Comparison of ENCODE assay signal across 8 cellular contexts in genomic region chr15:85168642-85169173, GRCh38.
DNase-seq lines count a peak whose midpoint lies in the region; ATAC-seq and TF ChIP-seq lines count a peak whose summit lies in the region.

No MANE protein-coding gene starts in this region.

- H3K4me1 Mint-ChIP-seq in T-helper 17 cell = no peaks in the 10 kb centered on the region

- H3K4me3 ChIP-seq in mesendoderm (ENCODE audit: low read length) (no peak overlapping the region), thyroid gland (replicated peaks in 1 of 3) (peak overlapping the region in 1 of 3 donors; percentile 18)

- H3K36me3 ChIP-seq in mesendoderm (ENCODE audit: control insufficient read depth, insufficient read depth, low read length) (no peaks in the 10 kb centered on the region), thyroid gland (no peaks in the 10 kb centered on the region)

- no peaks in the 10 kb centered on the region for H3K79me1 ChIP-seq in mesendoderm (ENCODE audit: low read length)

- H3K27me3 Mint-ChIP-seq in T-helper 17 cell = peaks cover 37% of the 10 kb centered on the region

- H3K4me3 Mint-ChIP-seq in T-helper 17 cell = peak overlapping the region; percentile 50

- H3K4me1 ChIP-seq in mesendoderm (ENCODE audit: control insufficient read depth, low read depth, low read length) (no peaks in the 10 kb centered on the region), thyroid gland (no peaks in the 10 kb centered on the region)

- peak in 1 of 2 donors; percentile 23 for TF ChIP-seq POLR2A in thyroid gland (IDR thresholded peaks at IDR 0.05)

- intact Hi-C loops in thyroid gland (cut with DNase I) = no loop called here

- no peaks in the 10 kb centered on the region for H3K36me3 Mint-ChIP-seq in T-helper 17 cell (ENCODE audit: low read depth)

- no CpG with 5 or more reads among the region's 20 CpGs for WGBS in mesendoderm (ENCODE audit: extremely low coverage, insufficient coverage, low lambda C conversion rate)
- WGBS in thyroid gland, 2 donors = 7 to 9% methylated on average over 16 to 20 of the region's 20 CpGs

- no peak overlapping the region for H4K8ac ChIP-seq in mesendoderm (ENCODE audit: low read depth, low read length)

- H2BK120ac ChIP-seq in mesendoderm (ENCODE audit: low read depth, low read length) = no peak overlapping the region

- TF ChIP-seq CTCF in thyroid gland (IDR thresholded peaks at IDR 0.05) = peak in 5 of 6 experiments; percentile 39 to 63 (median 60)

- no peak overlapping the region for H2BK15ac ChIP-seq in mesendoderm (replicated peaks; ENCODE audit: low read depth)

- no peak overlapping the region for H3K27ac Mint-ChIP-seq in T-helper 17 cell

- no peak overlapping the region for H3K9ac ChIP-seq in mesendoderm (ENCODE audit: low read length)

- no peak overlapping the region for H4K5ac ChIP-seq in mesendoderm (ENCODE audit: low read length)

- no peak overlapping the region for H3K18ac ChIP-seq in mesendoderm (ENCODE audit: low read length)

- H2AK5ac ChIP-seq in mesendoderm (ENCODE audit: low read length) = no peak overlapping the region

- H3K9me3 ChIP-seq in T-helper 17 cell (ENCODE audit: control insufficient read depth, low read length, poor library complexity, severe bottlenecking) = peaks cover 2% of the 10 kb centered on the region
- H3K9me3 ChIP-seq in thyroid gland = no peaks in the 10 kb centered on the region

- H3K27me3 ChIP-seq in mesendoderm (ENCODE audit: insufficient read depth, low read length, poor library complexity) (no peaks in the 10 kb centered on the region), thyroid gland (no peaks in the 10 kb centered on the region)

- no peak overlapping the region for H2BK5ac ChIP-seq in mesendoderm (ENCODE audit: low read length)

- H3K4ac ChIP-seq in mesendoderm (ENCODE audit: low read depth, low read length) = no peak overlapping the region

- peak overlapping the region; percentile 49 for H3K4me2 ChIP-seq in mesendoderm (ENCODE audit: low read length)

- no peaks in the 10 kb centered on the region for H3K79me2 ChIP-seq in mesendoderm (ENCODE audit: control insufficient read depth, insufficient read depth, low read length)

- H3K56ac ChIP-seq in mesendoderm (ENCODE audit: low read length) = no peak overlapping the region

- DNase-seq in D341Med (ENCODE audit: low spot score) = peak; percentile 62
- DNase-seq in HuH-7 (ENCODE audit: low spot score) = peak; percentile 49
- DNase-seq in T-helper 17 cell = peak; percentile 15 to 39 (median 17)
- peak; percentile 22 for DNase-seq in cerebellar cortex (ENCODE audit: low spot score)
- peak; percentile 85 for DNase-seq in mesendoderm
- DNase-seq in thyroid gland = peak; percentile 85 to 89
- DNase-seq in OCI-M1 (lab: John Stamatoyannopoulos, UW) = no peak
- DNase-seq in mesenteric fat pad (ENCODE audit: low spot score) = no peak

- peak; percentile 89 for ATAC-seq in T-helper 17 cell

- no peak overlapping the region for H3K23ac ChIP-seq in mesendoderm (ENCODE audit: low read length)

- H3K27ac ChIP-seq in mesendoderm (ENCODE audit: low read depth, low read length) = no peak overlapping the region
- no peak overlapping the region for H3K27ac ChIP-seq in thyroid gland

Comparison
In these comparisons a context has a peak if more than half of its experiments do, and no peak if none do; other contexts are left out.
1. DNase-seq: peak in D341Med (single experiment), HuH-7 (single experiment), T-helper 17 cell (3 of 3), cerebellar cortex (single experiment), mesendoderm (single experiment) and thyroid gland (2 of 2); none in OCI-M1 (single experiment) and mesenteric fat pad (single experiment).